17 cellular contexts compared by ENCODE assay signal in the genomic region with DNA sequence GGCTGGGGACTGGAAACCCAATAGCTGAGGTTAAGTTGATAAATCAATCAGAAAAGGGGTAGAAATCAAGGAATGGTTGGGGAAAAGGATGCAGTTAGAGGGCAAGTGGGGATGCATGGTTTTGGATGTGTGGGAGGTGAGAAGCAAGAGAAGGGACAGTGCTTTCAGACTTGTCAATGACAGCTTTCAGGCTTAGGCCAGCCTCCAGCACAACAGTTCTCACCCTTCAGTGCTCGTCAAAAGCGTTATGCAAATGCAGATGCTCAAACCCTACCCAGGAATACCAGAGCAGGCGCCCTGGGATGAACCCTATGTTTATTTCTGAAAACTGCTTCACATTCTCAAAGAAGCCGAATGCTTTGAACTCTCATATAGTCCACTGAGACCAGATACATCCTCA.
A peak's percentile ranks its signal among the peaks of the same experiment; 100 is the strongest.
DNase-seq lines count a peak whose midpoint lies in the region; ATAC-seq, FAIRE-seq and TF ChIP-seq lines count a peak whose summit lies in the region.
"Had no signal": no experiment of that assay in that cellular context is flagged by ENCODE, and none has a peak within 500 bp of the region (broad histone marks: within the 10 kb centered on the region; RNA-seq: fewer than 3 reads in every experiment).

No MANE protein-coding gene starts in this region.

- peaks cover 5% of the 10 kb centered on the region for H3K36me3 ChIP-seq in CD8-positive, alpha-beta memory T cell (ENCODE audit: insufficient read depth, low read length)
- H3K36me3 ChIP-seq in CD4-positive, alpha-beta memory T cell (ENCODE audit: insufficient read depth, low read length): no peaks in the 10 kb centered on the region

- no peaks in the 10 kb centered on the region for H3K27me3 ChIP-seq in CD8-positive, alpha-beta memory T cell (ENCODE audit: insufficient read depth, low read length, poor library complexity, severe bottlenecking)
- H3K27me3 ChIP-seq in CD4-positive, alpha-beta memory T cell (ENCODE audit: insufficient read depth, low read length): no peaks in the 10 kb centered on the region
- H3K27me3 ChIP-seq: BLaER1 treated with 17β-estradiol and CSF1 and Interleukin-3, amounts not matched to agents 10 nM and 100 nM had no signal

- FAIRE-seq in A549 (lab: Jason Lieb, UNC): no peak
- FAIRE-seq: GM12878, H1 had no signal

- H3K4me1 Mint-ChIP-seq in CD8-positive, alpha-beta memory T cell: peaks cover 17 to 65% (median 52%) of the 10 kb centered on the region in 3 donors
- peaks cover 54% of the 10 kb centered on the region for H3K4me1 Mint-ChIP-seq in dendritic cell treated with granulocyte-macrophage colony-stimulating factor and Interleukin-4, amounts not matched to agents 40 ng/mL and 50 ng/mL, for 4 days (ENCODE audit: low read depth)
- peaks cover 74 to 81% of the 10 kb centered on the region in 2 donors for H3K4me1 Mint-ChIP-seq in natural killer cell
- peaks cover 0 to 12% (median 0%) of the 10 kb centered on the region in 4 donors for H3K4me1 Mint-ChIP-seq in CD4-positive, alpha-beta memory T cell
- H3K4me1 Mint-ChIP-seq: B cell had no signal

- H3K36me3 Mint-ChIP-seq in CD8-positive, alpha-beta memory T cell: peaks cover 13 to 49% (median 18%) of the 10 kb centered on the region in 3 donors
- peaks cover 88% of the 10 kb centered on the region for H3K36me3 Mint-ChIP-seq in dendritic cell treated with granulocyte-macrophage colony-stimulating factor and Interleukin-4, amounts not matched to agents 40 ng/mL and 50 ng/mL, for 4 days (ENCODE audit: low read depth)
- peaks cover 48% of the 10 kb centered on the region for H3K36me3 Mint-ChIP-seq in natural killer cell
- peaks cover 0 to 4% of the 10 kb centered on the region in 2 donors for H3K36me3 Mint-ChIP-seq in CD4-positive, alpha-beta memory T cell
- H3K36me3 Mint-ChIP-seq: CD4-positive, CD25-positive, alpha-beta regulatory T cell had no signal

- intact Hi-C loops in dendritic cell treated with granulocyte-macrophage colony-stimulating factor and Interleukin-4, amounts not matched to agents 40 ng/mL and 50 ng/mL, for 4 days (cut with micrococcal nuclease): no loop called here
- intact Hi-C loops in natural killer cell (cut with micrococcal nuclease): no loop called here
- intact Hi-C loops in CD4-positive, alpha-beta memory T cell (cut with micrococcal nuclease): no loop called here

- peaks cover 40% of the 10 kb centered on the region for H3K4me1 ChIP-seq in A549
- H3K4me1 ChIP-seq in CD8-positive, alpha-beta memory T cell (ENCODE audit: insufficient read depth, low read length): no peaks in the 10 kb centered on the region
- H3K4me1 ChIP-seq in CD4-positive, alpha-beta memory T cell (ENCODE audit: insufficient read depth, low read length): no peaks in the 10 kb centered on the region

- no peak for TF ChIP-seq RAD21 in A549 (conservative IDR thresholded peaks at IDR 0.05 in 1 of 2, IDR thresholded peaks at IDR 0.05 in 1 of 2)

- 77% methylated on average over 4 of the region's 4 CpGs for WGBS in A549 (ENCODE audit: missing lambda C conversion rate)

- ATAC-seq in A549 (no peak), natural killer cell (no peak), HG03095 (IDR thresholded peaks at IDR 0.05; ENCODE audit: unreplicated experiment) (no peak), omental fat pad (ENCODE audit: low FRiP score) (no peak)

- TF ChIP-seq POLR2A in A549 (IDR thresholded peaks at IDR 0.05; ENCODE audit: low read length): no peak

- POLR2A ChIA-PET in A549 (lab: Yijun Ruan, JAX): no interaction called here
- POLR2A ChIA-PET in CD8-positive, alpha-beta memory T cell (lab: Charles Lee): interaction anchor here (0.7 kb wide), 1 partner anchor 10 kb away, joined by 3 read pairs; no protein-coding TSS in a partner anchor
- POLR2A ChIA-PET in CD4-positive, alpha-beta memory T cell (lab: Charles Lee; ENCODE audit: partially characterized antibody): interaction anchor here (2.6 kb wide), 1 partner anchor 11 kb away, joined by 16 read pairs; no protein-coding TSS in a partner anchor

- peak overlapping the region in 5 of 8 donors; percentile 60 to 85 (median 68) for H3K27ac Mint-ChIP-seq in CD8-positive, alpha-beta memory T cell
- H3K27ac Mint-ChIP-seq in dendritic cell treated with granulocyte-macrophage colony-stimulating factor and Interleukin-4, amounts not matched to agents 40 ng/mL and 50 ng/mL, for 4 days: peak overlapping the region; percentile 37
- peak overlapping the region; percentile 94 to 99 for H3K27ac Mint-ChIP-seq in natural killer cell
- H3K27ac Mint-ChIP-seq in CD4-positive, alpha-beta memory T cell: no peak overlapping the region
- H3K27ac Mint-ChIP-seq: B cell; CD4-positive, CD25-positive, alpha-beta regulatory T cell; H9 had no signal

- TF ChIP-seq EP300 in A549 (IDR thresholded peaks at IDR 0.05): no peak

- CTCF ChIA-PET in A549 (lab: Yijun Ruan, JAX): interaction anchor here (2.0 to 2.5 kb wide), 2 partner anchors 20 to 162 kb away, joined by 6 to 11 read pairs; no protein-coding TSS in a partner anchor
- CTCF ChIA-PET in CD8-positive, alpha-beta memory T cell (lab: Charles Lee): no interaction called here
- CTCF ChIA-PET in CD4-positive, alpha-beta memory T cell (lab: Charles Lee; ENCODE audit: partially characterized antibody): interaction anchor here (1.3 kb wide), 1 partner anchor 9 kb away, joined by 5 read pairs; no protein-coding TSS in a partner anchor

- no peaks in the 10 kb centered on the region for H3K27me3 Mint-ChIP-seq in CD8-positive, alpha-beta memory T cell
- no peaks in the 10 kb centered on the region for H3K27me3 Mint-ChIP-seq in dendritic cell treated with granulocyte-macrophage colony-stimulating factor and Interleukin-4, amounts not matched to agents 40 ng/mL and 50 ng/mL, for 4 days
- H3K27me3 Mint-ChIP-seq in natural killer cell (ENCODE audit: low read depth in 2 of 2): no peaks in the 10 kb centered on the region
- H3K27me3 Mint-ChIP-seq in CD4-positive, alpha-beta memory T cell: no peaks in the 10 kb centered on the region

- H3K4me3 ChIP-seq in A549: no peak overlapping the region
- no peak overlapping the region for H3K4me3 ChIP-seq in CD8-positive, alpha-beta memory T cell (ENCODE audit: low read length)
- H3K4me3 ChIP-seq in CD4-positive, alpha-beta memory T cell (ENCODE audit: low read length in 2 of 2): no peak overlapping the region
- H3K4me3 ChIP-seq: BLaER1 treated with 17β-estradiol and CSF1 and Interleukin-3, amounts not matched to agents 10 nM and 100 nM; GM12878 had no signal

- H3K4me3 Mint-ChIP-seq in CD8-positive, alpha-beta memory T cell: no peak overlapping the region
- no peak overlapping the region for H3K4me3 Mint-ChIP-seq in dendritic cell treated with granulocyte-macrophage colony-stimulating factor and Interleukin-4, amounts not matched to agents 40 ng/mL and 50 ng/mL, for 4 days
- H3K4me3 Mint-ChIP-seq in natural killer cell: no peak overlapping the region
- H3K4me3 Mint-ChIP-seq in CD4-positive, alpha-beta memory T cell: no peak overlapping the region
- H3K4me3 Mint-ChIP-seq: B cell; CD4-positive, CD25-positive, alpha-beta regulatory T cell; H9 had no signal

- DNase-seq in A549 (ENCODE audit: low read depth in 1 of 2, low spot score in 1 of 2) (no peak), natural killer cell (no peak), KBM-7 (no peak), omental fat pad (ENCODE audit: low spot score) (no peak)
- no peak for DNase-seq in CD8-positive, alpha-beta memory T cell
- no peak for DNase-seq in CD4-positive, alpha-beta memory T cell
- DNase-seq: 8988T; Calu3; CD4-positive, CD25-positive, alpha-beta regulatory T cell; DMS79 treated with DMSO at 0.1 percent for 48 hours; H9 had no signal

- H3K4me2 ChIP-seq in A549: no peak overlapping the region; the same call in 2 of the 3 replicates
- H3K4me2 ChIP-seq: BLaER1 treated with 17β-estradiol and CSF1 and Interleukin-3, amounts not matched to agents 10 nM and 100 nM had no signal

- TF ChIP-seq CTCF in A549 (IDR thresholded peaks at IDR 0.05) (no peak), natural killer cell (IDR thresholded peaks at IDR 0.05) (no peak), omental fat pad (IDR thresholded peaks at IDR 0.05) (no peak)

- in situ Hi-C loops in KBM-7 (cut with MboI; ENCODE audit: low pct_unique_long_range_greater_than_20kb, low sequenced_read_pairs): no loop called here

- peaks cover 0 to 2% (median 0%) of the 10 kb centered on the region in 5 donors for H3K9me3 Mint-ChIP-seq in CD8-positive, alpha-beta memory T cell
- no peaks in the 10 kb centered on the region for H3K9me3 Mint-ChIP-seq in dendritic cell treated with granulocyte-macrophage colony-stimulating factor and Interleukin-4, amounts not matched to agents 40 ng/mL and 50 ng/mL, for 4 days
- H3K9me3 Mint-ChIP-seq in natural killer cell: no peaks in the 10 kb centered on the region
- peaks cover 0 to 2% (median 0%) of the 10 kb centered on the region in 8 donors for H3K9me3 Mint-ChIP-seq in CD4-positive, alpha-beta memory T cell
- H3K9me3 Mint-ChIP-seq: H9 had no signal

- H3K9me3 ChIP-seq in A549: no peaks in the 10 kb centered on the region
- H3K9me3 ChIP-seq in CD8-positive, alpha-beta memory T cell (ENCODE audit: low read length): no peaks in the 10 kb centered on the region
- no peaks in the 10 kb centered on the region for H3K9me3 ChIP-seq in CD4-positive, alpha-beta memory T cell (ENCODE audit: control insufficient read depth in 1 of 2, low read length in 2 of 2)
- H3K9me3 ChIP-seq: BLaER1 treated with 17β-estradiol and CSF1 and Interleukin-3, amounts not matched to agents 10 nM and 100 nM had no signal

- H3K27ac ChIP-seq in A549: peak overlapping the region; percentile 38 to 79; a peak in 5 of 6 replicates
- no peak overlapping the region for H3K27ac ChIP-seq in CD8-positive, alpha-beta memory T cell (ENCODE audit: low read depth, low read length)
- H3K27ac ChIP-seq in CD4-positive, alpha-beta memory T cell (ENCODE audit: low read depth, low read length): no peak overlapping the region
- H3K27ac ChIP-seq: BLaER1 treated with 17β-estradiol and CSF1 and Interleukin-3, amounts not matched to agents 10 nM and 100 nM had no signal

TF ChIP-seq in A549, 52 proteins besides CTCF, POLR2A, EP300 and RAD21 (continues in another document):
- TF ChIP-seq ZSCAN20 (CRISPR knock-in tag; IDR thresholded peaks at IDR 0.05) (no peak), FOSL2 (IDR thresholded peaks at IDR 0.05) (no peak), FOSL2 (CRISPR knock-in tag; IDR thresholded peaks at IDR 0.05) (no peak), GATA3 (IDR thresholded peaks at IDR 0.05; ENCODE audit: borderline replicate concordance) (no peak), CHD2 (IDR thresholded peaks at IDR 0.05; ENCODE audit: low read length, partially characterized antibody) (no peak)

Comparison
In these comparisons a context has a peak if more than half of its experiments do, and no peak if none do; other contexts are left out.
1. H3K27ac ChIP-seq: peak in A549 (2 of 2); none in CD8-positive, alpha-beta memory T cell (single experiment) and CD4-positive, alpha-beta memory T cell (single experiment).
2. H3K27ac Mint-ChIP-seq: peak in CD8-positive, alpha-beta memory T cell (5 of 8), dendritic cell treated with granulocyte-macrophage colony-stimulating factor and Interleukin-4, amounts not matched to agents 40 ng/mL and 50 ng/mL, for 4 days (single experiment) and natural killer cell (2 of 2); none in CD4-positive, alpha-beta memory T cell (0 of 7).